In genomic region chr12:24821691-24822090, GRCh38 we compare ENCODE assay signal across 10 cellular contexts.
DNase-seq lines count a peak whose midpoint lies in the region; ATAC-seq and TF ChIP-seq lines count a peak whose summit lies in the region.
"Had no signal": no experiment of that assay in that cellular context is flagged by ENCODE, and none has a peak within 500 bp of the region (broad histone marks: within the 10 kb centered on the region; RNA-seq: fewer than 3 reads in every experiment).

No MANE protein-coding gene starts in this region.

- peak; percentile 57 for ATAC-seq in activated CD8-positive, alpha-beta memory T cell treated with anti-CD3 and anti-CD28 coated beads, Interleukin-2, amount 10 ng/mL, durations not matched to agents 7 days and 5 days
- peak; percentile 50 for ATAC-seq in HG02763 (IDR thresholded peaks at IDR 0.05; ENCODE audit: unreplicated experiment)
- peak; percentile 68 for ATAC-seq in stimulated activated effector memory CD8-positive, alpha-beta T cell treated with anti-CD3 and anti-CD28 coated beads, Interleukin-12 subunit alpha, Interleukin-12 subunit beta, amount 100 ng/mL, for 72 hours

- H3K27me3 ChIP-seq in vagina: no peaks in the 10 kb centered on the region
- H3K27me3 ChIP-seq: BLaER1 had no signal

- H3K4me3 ChIP-seq in vagina: no peak overlapping the region
- H3K4me3 ChIP-seq: BLaER1 had no signal

- H3K9me3 Mint-ChIP-seq in activated CD8-positive, alpha-beta memory T cell treated with anti-CD3 and anti-CD28 coated beads, Interleukin-2, amount 10 ng/mL, durations not matched to agents 7 days and 5 days (ENCODE audit: low read depth): peaks cover 4% of the 10 kb centered on the region
- H3K9me3 Mint-ChIP-seq in stimulated activated effector memory CD8-positive, alpha-beta T cell treated with anti-CD3 and anti-CD28 coated beads, Interleukin-12 subunit alpha, Interleukin-12 subunit beta, amount 100 ng/mL, for 72 hours: peaks cover 6% of the 10 kb centered on the region

- intact Hi-C loops in vagina (cut with DNase I): no loop called here

- H3K4me1 Mint-ChIP-seq in activated CD8-positive, alpha-beta memory T cell treated with anti-CD3 and anti-CD28 coated beads, Interleukin-2, amount 10 ng/mL, durations not matched to agents 7 days and 5 days: peaks cover 26% of the 10 kb centered on the region
- H3K4me1 Mint-ChIP-seq in stimulated activated effector memory CD8-positive, alpha-beta T cell treated with anti-CD3 and anti-CD28 coated beads, Interleukin-12 subunit alpha, Interleukin-12 subunit beta, amount 100 ng/mL, for 72 hours: peaks cover 39% of the 10 kb centered on the region

- no peaks in the 10 kb centered on the region for H3K9me3 ChIP-seq in vagina
- H3K9me3 ChIP-seq: BLaER1 had no signal

- H3K36me3 ChIP-seq in vagina: no peaks in the 10 kb centered on the region

- no peaks in the 10 kb centered on the region for H3K4me1 ChIP-seq in vagina

- peak overlapping the region; percentile 10 for H3K4me3 Mint-ChIP-seq in activated CD8-positive, alpha-beta memory T cell treated with anti-CD3 and anti-CD28 coated beads, Interleukin-2, amount 10 ng/mL, durations not matched to agents 7 days and 5 days
- H3K4me3 Mint-ChIP-seq in stimulated activated effector memory CD8-positive, alpha-beta T cell treated with anti-CD3 and anti-CD28 coated beads, Interleukin-12 subunit alpha, Interleukin-12 subunit beta, amount 100 ng/mL, for 72 hours: peak overlapping the region; percentile 30

- no peak for DNase-seq in activated CD8-positive, alpha-beta memory T cell treated with anti-CD3 and anti-CD28 coated beads, Interleukin-2, amount 10 ng/mL, durations not matched to agents 7 days and 5 days
- DNase-seq in activated CD8-positive, alpha-beta memory T cell treated with anti-CD3 and anti-CD28 coated beads for 24 hours: no peak
- DNase-seq in SW480 (ENCODE audit: low spot score) (peak; percentile 50), SIG-M5 (lab: John Stamatoyannopoulos, UW) (no peak), vagina (ENCODE audit: extremely low spot score in 2 of 2) (no peak)
- no peak for DNase-seq in stimulated activated effector memory CD8-positive, alpha-beta T cell treated with anti-CD3 and anti-CD28 coated beads, Interleukin-12 subunit alpha, Interleukin-12 subunit beta, amount 100 ng/mL, for 72 hours (ENCODE audit: low spot score in 2 of 2)
- DNase-seq in stimulated activated naive CD4-positive, alpha-beta T cell (lab: John Stamatoyannopoulos, UW): no peak
- DNase-seq: activated CD4-positive, CD25-positive, alpha-beta regulatory T cell had no signal

- H3K27ac Mint-ChIP-seq in activated CD8-positive, alpha-beta memory T cell treated with anti-CD3 and anti-CD28 coated beads, Interleukin-2, amount 10 ng/mL, durations not matched to agents 7 days and 5 days: peak overlapping the region; percentile 24
- H3K27ac Mint-ChIP-seq in stimulated activated effector memory CD8-positive, alpha-beta T cell treated with anti-CD3 and anti-CD28 coated beads, Interleukin-12 subunit alpha, Interleukin-12 subunit beta, amount 100 ng/mL, for 72 hours: peak overlapping the region; percentile 19

- no peak for TF ChIP-seq POLR2A in vagina (IDR thresholded peaks at IDR 0.05)

- CTCF ChIA-PET in activated CD8-positive, alpha-beta memory T cell treated with anti-CD3 and anti-CD28 coated beads, Interleukin-2, amount 10 ng/mL, durations not matched to agents 7 days and 5 days (lab: Charles Lee): interaction anchor here (0.7 kb wide), 1 partner anchor 26 kb away, joined by 4 read pairs; no protein-coding TSS in a partner anchor

- TF ChIP-seq CTCF in vagina (IDR thresholded peaks at IDR 0.05): no peak

- no peaks in the 10 kb centered on the region for H3K27me3 Mint-ChIP-seq in activated CD8-positive, alpha-beta memory T cell treated with anti-CD3 and anti-CD28 coated beads, Interleukin-2, amount 10 ng/mL, durations not matched to agents 7 days and 5 days

- H3K27ac ChIP-seq in vagina: no peak overlapping the region
- H3K27ac ChIP-seq: BLaER1 had no signal

- peaks cover 44% of the 10 kb centered on the region for H3K36me3 Mint-ChIP-seq in activated CD8-positive, alpha-beta memory T cell treated with anti-CD3 and anti-CD28 coated beads, Interleukin-2, amount 10 ng/mL, durations not matched to agents 7 days and 5 days
- peaks cover 10% of the 10 kb centered on the region for H3K36me3 Mint-ChIP-seq in stimulated activated effector memory CD8-positive, alpha-beta T cell treated with anti-CD3 and anti-CD28 coated beads, Interleukin-12 subunit alpha, Interleukin-12 subunit beta, amount 100 ng/mL, for 72 hours
